8 cellular contexts compared by ENCODE assay signal in genomic region chr19:9913237-9914000, GRCh38. TPM values are rescaled to one million over a fixed set of nuclear protein-coding genes. Genes with fewer than 3 reads are reported as not detected.
DNase-seq lines count a peak whose midpoint lies in the region; ATAC-seq, FAIRE-seq and TF ChIP-seq lines count a peak whose summit lies in the region.

No MANE protein-coding gene starts in this region.

- BruUV-seq in MCF 10A (replicated peaks; lab: Mats Ljungman, UMichigan): no TSS peak

- H3K27me3 ChIP-seq in breast epithelium (peaks cover 0 to 2% of the 10 kb centered on the region in 2 donors), adrenal gland (no peaks in the 10 kb centered on the region), left lung (peaks cover 17 to 95% of the 10 kb centered on the region in 2 donors), upper lobe of right lung (peaks cover 15% of the 10 kb centered on the region)

- H3K9me3 ChIP-seq in breast epithelium: no peaks in the 10 kb centered on the region
- H3K9me3 ChIP-seq in adrenal gland (replicated peaks in 1 of 3): no peaks in the 10 kb centered on the region
- no peaks in the 10 kb centered on the region for H3K9me3 ChIP-seq in left lung
- H3K9me3 ChIP-seq in upper lobe of right lung: no peaks in the 10 kb centered on the region

- CTCF ChIA-PET in MCF 10A (lab: Yijun Ruan, JAX): interaction anchor here (0.6 kb wide), 1 partner anchor 216 kb away, joined by 3 read pairs; no protein-coding TSS in a partner anchor

- 3 to 31% (median 9%) methylated on average over 4 to 90 of the region's 95 CpGs for WGBS in adrenal gland, 4 donors

- H3K4me3 Mint-ChIP-seq in MCF 10A (ENCODE audit: unreplicated experiment): no peak overlapping the region

- POLR2A ChIA-PET in MCF 10A (lab: Yijun Ruan, JAX): interaction anchor here (0.6 kb wide), 1 partner anchor 84 kb away, joined by 3 read pairs; no protein-coding TSS in a partner anchor

- H3K27ac Mint-ChIP-seq in MCF 10A (ENCODE audit: low read depth, unreplicated experiment): no peak overlapping the region

- ATAC-seq in left lung: no peak
- ATAC-seq in upper lobe of right lung: peak; percentile 5
- ATAC-seq in GM21723 (IDR thresholded peaks at IDR 0.05; ENCODE audit: unreplicated experiment): no peak

- no peaks in the 10 kb centered on the region for H3K4me1 ChIP-seq in breast epithelium
- H3K4me1 ChIP-seq in adrenal gland (replicated peaks in 1 of 2): peaks cover 5 to 13% of the 10 kb centered on the region in 2 donors
- H3K4me1 ChIP-seq in left lung: peaks cover 0 to 23% of the 10 kb centered on the region in 2 donors
- H3K4me1 ChIP-seq in upper lobe of right lung: peaks cover 10% of the 10 kb centered on the region

- H3K4me1 Mint-ChIP-seq in MCF 10A (ENCODE audit: insufficient read depth, unreplicated experiment): peaks cover 14% of the 10 kb centered on the region

- TF ChIP-seq POLR2A in breast epithelium (IDR thresholded peaks at IDR 0.05) (no peak), adrenal gland (IDR thresholded peaks at IDR 0.05) (no peak), GM12892 (IDR thresholded peaks at IDR 0.05; ENCODE audit: low read depth, low read length) (no peak)

- no peaks in the 10 kb centered on the region for H3K36me3 ChIP-seq in breast epithelium
- H3K36me3 ChIP-seq in adrenal gland (replicated peaks in 1 of 2): no peaks in the 10 kb centered on the region
- no peaks in the 10 kb centered on the region for H3K36me3 ChIP-seq in left lung
- H3K36me3 ChIP-seq in upper lobe of right lung: no peaks in the 10 kb centered on the region

- no peaks in the 10 kb centered on the region for H3K9me3 Mint-ChIP-seq in MCF 10A (ENCODE audit: unreplicated experiment)

- H3K4me3 ChIP-seq in breast epithelium: peak overlapping the region; percentile 44 to 87 (median 65)
- peak overlapping the region in 2 of 4 donors; percentile 63 to 76 for H3K4me3 ChIP-seq in adrenal gland
- peak overlapping the region; percentile 32 to 44 for H3K4me3 ChIP-seq in left lung
- H3K4me3 ChIP-seq in upper lobe of right lung: peak overlapping the region; percentile 51

- no peak for TF ChIP-seq CTCF in breast epithelium (IDR thresholded peaks at IDR 0.05)
- no peak for TF ChIP-seq CTCF in MCF 10A (IDR thresholded peaks at IDR 0.05; ENCODE audit: unreplicated experiment)
- no peak for TF ChIP-seq CTCF in adrenal gland (IDR thresholded peaks at IDR 0.05)
- no peak for TF ChIP-seq CTCF in left lung (IDR thresholded peaks at IDR 0.05)
- no peak for TF ChIP-seq CTCF in upper lobe of right lung (IDR thresholded peaks at IDR 0.05)

- no peak overlapping the region for H3K27ac ChIP-seq in breast epithelium
- no peak overlapping the region for H3K27ac ChIP-seq in adrenal gland
- no peak overlapping the region for H3K27ac ChIP-seq in left lung
- H3K27ac ChIP-seq in upper lobe of right lung: no peak overlapping the region

- intact Hi-C loops in breast epithelium (cut with DNase I; ENCODE audit: low total_unique reads) (no loop called here), MCF 10A (cut with micrococcal nuclease) (no loop called here), adrenal gland (cut with DNase I) (no loop called here), left lung (cut with DNase I) (no loop called here), upper lobe of right lung (cut with DNase I) (no loop called here)

- H3K36me3 Mint-ChIP-seq in MCF 10A (ENCODE audit: insufficient read depth, unreplicated experiment): no peaks in the 10 kb centered on the region

- H3K27me3 Mint-ChIP-seq in MCF 10A (ENCODE audit: insufficient read depth, unreplicated experiment): peaks cover 4% of the 10 kb centered on the region

- FAIRE-seq in GM12892 (lab: Jason Lieb, UNC): no peak

- DNase-seq in breast epithelium (ENCODE audit: low spot score in 2 of 2) (no peak), MCF 10A (ENCODE audit: unreplicated experiment) (no peak), adrenal gland (peak in 5 of 7 donors; percentile 25 to 57 (median 48)), left lung (peak in 1 of 2 donors; percentile 75), upper lobe of right lung (peak; percentile 66), GM12892 (ENCODE audit: insufficient read length) (no peak), NCI-H446 treated with DMSO at 0.1 percent for 48 hours (lab: John Stamatoyannopoulos, UW) (no peak)

RNA-seq across cellular contexts. Expression of gene OLFM2, which starts 22.9 kb away (rescaled TPM):
- total RNA-seq in breast epithelium (10 to 100 TPM in 1 of 3 donors, 1 to 10 TPM in 2; 7.2 to 42.6 (median 8.8) TPM), MCF 10A (2022) (not detected in 2 replicates), adrenal gland (10 to 100 TPM; 36.5 to 76.2 (median 52.3) TPM), left lung (10 to 100 TPM in 1 of 2 donors, 1 to 10 TPM in 1; 7.6 to 10.4 TPM), upper lobe of right lung (14.6 TPM)
- polyA plus RNA-seq in adrenal gland: 10 to 100 TPM; 35.1 to 57.4 (median 51.4) TPM
- not detected for polyA plus RNA-seq in GM12892 (2012; ENCODE audit: missing spikeins)

Comparison
In these comparisons a context has a peak if more than half of its experiments do, and no peak if none do; other contexts are left out.
1. DNase-seq: peak in adrenal gland (5 of 7) and upper lobe of right lung (single experiment); none in breast epithelium (0 of 2), MCF 10A (single experiment), GM12892 (single experiment) and NCI-H446 treated with DMSO at 0.1 percent for 48 hours (single experiment).